In the genomic region with DNA sequence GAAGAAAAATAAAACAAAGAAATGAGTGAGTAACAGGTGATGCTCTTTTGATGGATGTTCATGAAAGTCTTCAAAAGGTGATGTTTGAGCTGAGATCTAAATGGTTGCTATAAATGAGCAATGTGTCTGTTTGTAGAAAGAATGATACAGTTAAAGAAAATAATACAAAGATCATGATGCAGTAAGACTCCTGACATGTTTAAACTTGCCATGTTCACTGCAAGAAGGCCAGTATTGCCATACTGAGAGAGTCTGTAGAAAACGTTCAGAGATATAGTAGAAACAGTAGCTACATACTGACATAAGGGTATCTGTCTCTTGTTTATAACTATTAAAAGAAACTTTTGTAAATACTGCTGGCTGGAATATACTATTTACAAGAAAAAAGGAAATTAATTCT, we compare ENCODE assay signal across 2 cellular contexts.
TF ChIP-seq lines count a peak whose summit lies in the region.

No MANE protein-coding gene starts in this region.

TF ChIP-seq in H1, 55 proteins besides CTCF, POLR2A, EP300 and RAD21:
- TF ChIP-seq PHF8 (conservative IDR thresholded peaks at IDR 0.05; ENCODE audit: low read depth, low read length), result no peak
- TF ChIP-seq RBBP5 (IDR thresholded peaks at IDR 0.05; ENCODE audit: borderline replicate concordance, low read depth, low read length), result no peak
- TF ChIP-seq EZH2 (IDR thresholded peaks at IDR 0.05; ENCODE audit: low read depth, low read length, severe bottlenecking), result no peak
- TF ChIP-seq, protein P1, sequence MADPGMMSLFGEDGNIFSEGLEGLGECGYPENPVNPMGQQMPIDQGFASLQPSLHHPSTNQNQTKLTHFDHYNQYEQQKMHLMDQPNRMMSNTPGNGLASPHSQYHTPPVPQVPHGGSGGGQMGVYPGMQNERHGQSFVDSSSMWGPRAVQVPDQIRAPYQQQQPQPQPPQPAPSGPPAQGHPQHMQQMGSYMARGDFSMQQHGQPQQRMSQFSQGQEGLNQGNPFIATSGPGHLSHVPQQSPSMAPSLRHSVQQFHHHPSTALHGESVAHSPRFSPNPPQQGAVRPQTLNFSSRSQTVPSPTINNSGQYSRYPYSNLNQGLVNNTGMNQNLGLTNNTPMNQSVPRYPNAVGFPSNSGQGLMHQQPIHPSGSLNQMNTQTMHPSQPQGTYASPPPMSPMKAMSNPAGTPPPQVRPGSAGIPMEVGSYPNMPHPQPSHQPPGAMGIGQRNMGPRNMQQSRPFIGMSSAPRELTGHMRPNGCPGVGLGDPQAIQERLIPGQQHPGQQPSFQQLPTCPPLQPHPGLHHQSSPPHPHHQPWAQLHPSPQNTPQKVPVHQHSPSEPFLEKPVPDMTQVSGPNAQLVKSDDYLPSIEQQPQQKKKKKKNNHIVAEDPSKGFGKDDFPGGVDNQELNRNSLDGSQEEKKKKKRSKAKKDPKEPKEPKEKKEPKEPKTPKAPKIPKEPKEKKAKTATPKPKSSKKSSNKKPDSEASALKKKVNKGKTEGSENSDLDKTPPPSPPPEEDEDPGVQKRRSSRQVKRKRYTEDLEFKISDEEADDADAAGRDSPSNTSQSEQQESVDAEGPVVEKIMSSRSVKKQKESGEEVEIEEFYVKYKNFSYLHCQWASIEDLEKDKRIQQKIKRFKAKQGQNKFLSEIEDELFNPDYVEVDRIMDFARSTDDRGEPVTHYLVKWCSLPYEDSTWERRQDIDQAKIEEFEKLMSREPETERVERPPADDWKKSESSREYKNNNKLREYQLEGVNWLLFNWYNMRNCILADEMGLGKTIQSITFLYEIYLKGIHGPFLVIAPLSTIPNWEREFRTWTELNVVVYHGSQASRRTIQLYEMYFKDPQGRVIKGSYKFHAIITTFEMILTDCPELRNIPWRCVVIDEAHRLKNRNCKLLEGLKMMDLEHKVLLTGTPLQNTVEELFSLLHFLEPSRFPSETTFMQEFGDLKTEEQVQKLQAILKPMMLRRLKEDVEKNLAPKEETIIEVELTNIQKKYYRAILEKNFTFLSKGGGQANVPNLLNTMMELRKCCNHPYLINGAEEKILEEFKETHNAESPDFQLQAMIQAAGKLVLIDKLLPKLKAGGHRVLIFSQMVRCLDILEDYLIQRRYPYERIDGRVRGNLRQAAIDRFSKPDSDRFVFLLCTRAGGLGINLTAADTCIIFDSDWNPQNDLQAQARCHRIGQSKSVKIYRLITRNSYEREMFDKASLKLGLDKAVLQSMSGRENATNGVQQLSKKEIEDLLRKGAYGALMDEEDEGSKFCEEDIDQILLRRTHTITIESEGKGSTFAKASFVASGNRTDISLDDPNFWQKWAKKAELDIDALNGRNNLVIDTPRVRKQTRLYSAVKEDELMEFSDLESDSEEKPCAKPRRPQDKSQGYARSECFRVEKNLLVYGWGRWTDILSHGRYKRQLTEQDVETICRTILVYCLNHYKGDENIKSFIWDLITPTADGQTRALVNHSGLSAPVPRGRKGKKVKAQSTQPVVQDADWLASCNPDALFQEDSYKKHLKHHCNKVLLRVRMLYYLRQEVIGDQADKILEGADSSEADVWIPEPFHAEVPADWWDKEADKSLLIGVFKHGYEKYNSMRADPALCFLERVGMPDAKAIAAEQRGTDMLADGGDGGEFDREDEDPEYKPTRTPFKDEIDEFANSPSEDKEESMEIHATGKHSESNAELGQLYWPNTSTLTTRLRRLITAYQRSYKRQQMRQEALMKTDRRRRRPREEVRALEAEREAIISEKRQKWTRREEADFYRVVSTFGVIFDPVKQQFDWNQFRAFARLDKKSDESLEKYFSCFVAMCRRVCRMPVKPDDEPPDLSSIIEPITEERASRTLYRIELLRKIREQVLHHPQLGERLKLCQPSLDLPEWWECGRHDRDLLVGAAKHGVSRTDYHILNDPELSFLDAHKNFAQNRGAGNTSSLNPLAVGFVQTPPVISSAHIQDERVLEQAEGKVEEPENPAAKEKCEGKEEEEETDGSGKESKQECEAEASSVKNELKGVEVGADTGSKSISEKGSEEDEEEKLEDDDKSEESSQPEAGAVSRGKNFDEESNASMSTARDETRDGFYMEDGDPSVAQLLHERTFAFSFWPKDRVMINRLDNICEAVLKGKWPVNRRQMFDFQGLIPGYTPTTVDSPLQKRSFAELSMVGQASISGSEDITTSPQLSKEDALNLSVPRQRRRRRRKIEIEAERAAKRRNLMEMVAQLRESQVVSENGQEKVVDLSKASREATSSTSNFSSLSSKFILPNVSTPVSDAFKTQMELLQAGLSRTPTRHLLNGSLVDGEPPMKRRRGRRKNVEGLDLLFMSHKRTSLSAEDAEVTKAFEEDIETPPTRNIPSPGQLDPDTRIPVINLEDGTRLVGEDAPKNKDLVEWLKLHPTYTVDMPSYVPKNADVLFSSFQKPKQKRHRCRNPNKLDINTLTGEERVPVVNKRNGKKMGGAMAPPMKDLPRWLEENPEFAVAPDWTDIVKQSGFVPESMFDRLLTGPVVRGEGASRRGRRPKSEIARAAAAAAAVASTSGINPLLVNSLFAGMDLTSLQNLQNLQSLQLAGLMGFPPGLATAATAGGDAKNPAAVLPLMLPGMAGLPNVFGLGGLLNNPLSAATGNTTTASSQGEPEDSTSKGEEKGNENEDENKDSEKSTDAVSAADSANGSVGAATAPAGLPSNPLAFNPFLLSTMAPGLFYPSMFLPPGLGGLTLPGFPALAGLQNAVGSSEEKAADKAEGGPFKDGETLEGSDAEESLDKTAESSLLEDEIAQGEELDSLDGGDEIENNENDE (IDR thresholded peaks at IDR 0.05; ENCODE audit: insufficient replicate concordance, low read length), result no peak
- no peak for TF ChIP-seq CTBP2 (IDR thresholded peaks at IDR 0.05; ENCODE audit: borderline replicate concordance, insufficient read depth, insufficient read length, low read length)
- TF ChIP-seq YY1 (IDR thresholded peaks at IDR 0.05; ENCODE audit: low read depth, low read length), result no peak
- no peak for TF ChIP-seq RNF2 (IDR thresholded peaks at IDR 0.05; ENCODE audit: borderline replicate concordance, low read depth, low read length, missing control alignments, poor library complexity, severe bottlenecking)
- TF ChIP-seq HDAC2 (IDR thresholded peaks at IDR 0.05; ENCODE audit: borderline replicate concordance in 1 of 2, low read depth in 2 of 2, low read length in 2 of 2), result no peak
- no peak for TF ChIP-seq SIN3A (conservative IDR thresholded peaks at IDR 0.05 in 1 of 2, IDR thresholded peaks at IDR 0.05 in 1 of 2; ENCODE audit: low read depth in 1 of 2, low read length in 2 of 2)
- no peak for TF ChIP-seq BCL11A (IDR thresholded peaks at IDR 0.05; ENCODE audit: low read depth in 2 of 2, low read length in 2 of 2)
- TF ChIP-seq CBX5 (IDR thresholded peaks at IDR 0.05; ENCODE audit: low read depth, low read length), result no peak
- TF ChIP-seq GTF2F1 (IDR thresholded peaks at IDR 0.05; ENCODE audit: borderline replicate concordance, low read depth, low read length), result no peak
- no peak for TF ChIP-seq CHD2 (IDR thresholded peaks at IDR 0.05; ENCODE audit: low read length)
- no peak for TF ChIP-seq BRCA1 (IDR thresholded peaks at IDR 0.05; ENCODE audit: low read depth, low read length)
- TF ChIP-seq SP4 (IDR thresholded peaks at IDR 0.05; ENCODE audit: low read length), result no peak
- no peak for TF ChIP-seq POU5F1 (IDR thresholded peaks at IDR 0.05; ENCODE audit: low read depth, low read length)
TF ChIP-seq in H1: peak in this region for 0.

TF ChIP-seq in HEK293T, 16 proteins besides CTCF, POLR2A, EP300 and RAD21:
- TF ChIP-seq, protein P2, sequence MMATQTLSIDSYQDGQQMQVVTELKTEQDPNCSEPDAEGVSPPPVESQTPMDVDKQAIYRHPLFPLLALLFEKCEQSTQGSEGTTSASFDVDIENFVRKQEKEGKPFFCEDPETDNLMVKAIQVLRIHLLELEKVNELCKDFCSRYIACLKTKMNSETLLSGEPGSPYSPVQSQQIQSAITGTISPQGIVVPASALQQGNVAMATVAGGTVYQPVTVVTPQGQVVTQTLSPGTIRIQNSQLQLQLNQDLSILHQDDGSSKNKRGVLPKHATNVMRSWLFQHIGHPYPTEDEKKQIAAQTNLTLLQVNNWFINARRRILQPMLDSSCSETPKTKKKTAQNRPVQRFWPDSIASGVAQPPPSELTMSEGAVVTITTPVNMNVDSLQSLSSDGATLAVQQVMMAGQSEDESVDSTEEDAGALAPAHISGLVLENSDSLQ (IDR thresholded peaks at IDR 0.05), result no peak
